Comparison of ENCODE assay signal across 1 cellular context in genomic region chr19:56404705-56405056, GRCh38.
TF ChIP-seq lines count a peak whose summit lies in the region.

No MANE protein-coding gene starts in this region.

TF ChIP-seq in SK-N-SH treated with all-trans-retinoic acid at 6 μM for 48 hours, 23 proteins besides CTCF, POLR2A, EP300 and RAD21 (continued from another document):
- TF ChIP-seq POU6F1 (CRISPR knock-in tag; IDR thresholded peaks at IDR 0.05; ENCODE audit: borderline replicate concordance, low read depth): no peak
- no peak for TF ChIP-seq ZFP30 (CRISPR knock-in tag; IDR thresholded peaks at IDR 0.05)
